In genomic region chr7:64795176-64795575, GRCh38 we compare ENCODE assay signal across 7 cellular contexts. TPM values are rescaled to one million over a fixed set of nuclear protein-coding genes. Genes with fewer than 3 reads are reported as not detected.
A peak's percentile ranks its signal among the peaks of the same experiment; 100 is the strongest.
DNase-seq lines count a peak whose midpoint lies in the region; ATAC-seq and TF ChIP-seq lines count a peak whose summit lies in the region.

No MANE protein-coding gene starts in this region.

- H3K36me3 Mint-ChIP-seq in T-helper 17 cell (ENCODE audit: low read depth), result no peaks in the 10 kb centered on the region

- no peak for TF ChIP-seq CTCF in gastroesophageal sphincter (IDR thresholded peaks at IDR 0.05)

- H3K27ac Mint-ChIP-seq in T-helper 17 cell, result peak overlapping the region; percentile 96

- H3K36me3 ChIP-seq in HAP-1 (replicated peaks) (peaks cover 38% of the 10 kb centered on the region), gastroesophageal sphincter (peaks cover 0 to 26% of the 10 kb centered on the region in 2 donors), skeletal muscle satellite cell (ENCODE audit: insufficient read depth, low read length) (peaks cover 5% of the 10 kb centered on the region)

- no peak for DNase-seq in HAP-1 (ENCODE audit: low spot score in 2 of 2)
- no peak for DNase-seq in T-helper 17 cell
- DNase-seq in DMS114 treated with DMSO at 0.1 percent for 48 hours (lab: John Stamatoyannopoulos, UW; ENCODE audit: unreplicated experiment), result no peak
- no peak for DNase-seq in CD1c-positive myeloid dendritic cell (ENCODE audit: extremely low spot score)

- TF ChIP-seq POLR2A in gastroesophageal sphincter (IDR thresholded peaks at IDR 0.05), result no peak

- H3K27me3 ChIP-seq in HAP-1 (ENCODE audit: low read depth) (no peaks in the 10 kb centered on the region), gastroesophageal sphincter (no peaks in the 10 kb centered on the region), skeletal muscle satellite cell (ENCODE audit: control insufficient read depth, insufficient read depth, low read length) (no peaks in the 10 kb centered on the region)

- 0 to 11% methylated on average over 1 of the region's 1 CpG for WGBS in gastroesophageal sphincter (ENCODE audit: low coverage in 1 of 2), 2 donors

- H3K4me2 ChIP-seq in skeletal muscle satellite cell (ENCODE audit: low read length), result peak overlapping the region; percentile 80

- no peaks in the 10 kb centered on the region for H3K27me3 Mint-ChIP-seq in T-helper 17 cell

- H3K4me3 ChIP-seq in HAP-1, result peak overlapping the region; percentile 81
- H3K4me3 ChIP-seq in gastroesophageal sphincter, result peak overlapping the region; percentile 64 to 87
- peak overlapping the region; percentile 92 for H3K4me3 ChIP-seq in skeletal muscle satellite cell (ENCODE audit: low read length)

- in situ Hi-C loops in HAP-1 (cut with MboI; ENCODE audit: low sequenced_read_pairs), result no loop called here

- H3K27ac ChIP-seq in gastroesophageal sphincter, result no peak overlapping the region

- H3K9me3 ChIP-seq in HAP-1 (no peaks in the 10 kb centered on the region), T-helper 17 cell (ENCODE audit: control insufficient read depth, low read length, poor library complexity, severe bottlenecking) (no peaks in the 10 kb centered on the region), gastroesophageal sphincter (no peaks in the 10 kb centered on the region), skeletal muscle satellite cell (replicated peaks; ENCODE audit: low read length) (no peaks in the 10 kb centered on the region)

- peaks cover 22% of the 10 kb centered on the region for H3K4me1 Mint-ChIP-seq in T-helper 17 cell

- TF ChIP-seq EP300 in gastroesophageal sphincter (IDR thresholded peaks at IDR 0.05), result no peak

- H3K4me1 ChIP-seq in HAP-1 (no peaks in the 10 kb centered on the region; the same call in 1 of the 2 replicates), gastroesophageal sphincter (peaks cover 0 to 16% (median 4%) of the 10 kb centered on the region in 3 donors), skeletal muscle satellite cell (ENCODE audit: control insufficient read depth, insufficient read depth, low read length) (peaks cover 9% of the 10 kb centered on the region)

- ATAC-seq in T-helper 17 cell (no peak), gastroesophageal sphincter (no peak), GM21360 (IDR thresholded peaks at IDR 0.05; ENCODE audit: unreplicated experiment) (no peak)

- peak overlapping the region; percentile 90 for H3K9ac ChIP-seq in skeletal muscle satellite cell (ENCODE audit: low read depth, low read length)

- H3K4me3 Mint-ChIP-seq in T-helper 17 cell, result peak overlapping the region; percentile 96

RNA-seq across cellular contexts. Expression of gene ZNF138, which starts 0.9 kb away (rescaled TPM):
- total RNA-seq in T-helper 17 cell (1 to 10 TPM; 7.4 to 7.6 TPM), gastroesophageal sphincter (10 to 100 TPM in 1 of 4 donors, 1 to 10 TPM in 3; 3.3 to 16.2 (median 6.7) TPM)
- total RNA-seq in skeletal muscle satellite cell (2012; rRNA removed), result 8.1 and 9.9 TPM in 2 replicates
